In genomic region chr1:3775498-3776230, GRCh38 we compare ENCODE assay signal across 8 cellular contexts. TPM values are rescaled to one million over a fixed set of nuclear protein-coding genes. Genes with fewer than 3 reads are reported as not detected.
DNase-seq lines count a peak whose midpoint lies in the region; ATAC-seq, FAIRE-seq and TF ChIP-seq lines count a peak whose summit lies in the region.

No MANE protein-coding gene starts in this region.

- no peak for TF ChIP-seq POLR2A in A549 (IDR thresholded peaks at IDR 0.05; ENCODE audit: low read length)

- peak; percentile 31; the same call in 2 of the 3 replicates for TF ChIP-seq CTCF in A549 (IDR thresholded peaks at IDR 0.05)
- peak; percentile 65 for TF ChIP-seq CTCF in GM13977 (IDR thresholded peaks at IDR 0.05; ENCODE audit: extremely low read depth, insufficient read depth, missing control alignments)
- no peak for TF ChIP-seq CTCF in endothelial cell (IDR thresholded peaks at IDR 0.05; ENCODE audit: unreplicated experiment)

- no peaks in the 10 kb centered on the region for H3K27me3 Mint-ChIP-seq in activated CD4-positive, alpha-beta T cell treated with anti-CD3 and anti-CD28 coated beads for 36 hours
- H3K27me3 Mint-ChIP-seq in endothelial cell (ENCODE audit: unreplicated experiment) = peaks cover 3% of the 10 kb centered on the region

- CTCF ChIA-PET in A549 (lab: Yijun Ruan, JAX) = interaction anchor here (0.7 to 1.5 kb wide), 6 partner anchors 15 to 28 kb away, joined by 3 to 9 read pairs (median 4); partner anchors contain the start of gene LRRC47
- CTCF ChIA-PET in activated CD4-positive, alpha-beta T cell treated with anti-CD3 and anti-CD28 coated beads for 36 hours (lab: Charles Lee) = interaction anchor here (0.6 to 1.5 kb wide), 4 partner anchors 18 to 26 kb away, joined by 3 to 5 read pairs (median 4); partner anchors contain the start of gene LRRC47

- peak; percentile 25 to 56; a peak in 5 of 6 replicates for ATAC-seq in A549
- peak; percentile 46 for ATAC-seq in activated CD4-positive, alpha-beta T cell treated with anti-CD3 and anti-CD28 coated beads for 36 hours

- H3K4me2 ChIP-seq in A549 = peak overlapping the region; percentile 23; the same call in 1 of the 3 replicates

- H3K4me1 Mint-ChIP-seq in activated CD4-positive, alpha-beta T cell treated with anti-CD3 and anti-CD28 coated beads for 36 hours = peaks cover 8% of the 10 kb centered on the region
- no peaks in the 10 kb centered on the region for H3K4me1 Mint-ChIP-seq in endothelial cell (ENCODE audit: unreplicated experiment)

- POLR2A ChIA-PET in A549 (lab: Yijun Ruan, JAX) = no interaction called here
- POLR2A ChIA-PET in activated CD4-positive, alpha-beta T cell treated with anti-CD3 and anti-CD28 coated beads for 36 hours (lab: Charles Lee) = no interaction called here

- in situ Hi-C loops in GM13977 (cut with MboI; ENCODE audit: low pct_unique_long_range_greater_than_20kb, low sequenced_read_pairs, unreplicated experiment) = no loop called here

- no peak overlapping the region for H3K4me3 Mint-ChIP-seq in activated CD4-positive, alpha-beta T cell treated with anti-CD3 and anti-CD28 coated beads for 36 hours
- no peak overlapping the region for H3K4me3 Mint-ChIP-seq in endothelial cell (ENCODE audit: unreplicated experiment)

- TF ChIP-seq EP300 in A549 (IDR thresholded peaks at IDR 0.05) = no peak

- H3K27ac Mint-ChIP-seq in activated CD4-positive, alpha-beta T cell treated with anti-CD3 and anti-CD28 coated beads for 36 hours = no peak overlapping the region
- no peak overlapping the region for H3K27ac Mint-ChIP-seq in endothelial cell (ENCODE audit: unreplicated experiment)

- no peaks in the 10 kb centered on the region for H3K9me3 Mint-ChIP-seq in activated CD4-positive, alpha-beta T cell treated with anti-CD3 and anti-CD28 coated beads for 36 hours (ENCODE audit: low read depth)
- H3K9me3 Mint-ChIP-seq in endothelial cell (ENCODE audit: unreplicated experiment) = no peaks in the 10 kb centered on the region

- no peaks in the 10 kb centered on the region for H3K9me3 ChIP-seq in A549

- H3K36me3 Mint-ChIP-seq in activated CD4-positive, alpha-beta T cell treated with anti-CD3 and anti-CD28 coated beads for 36 hours (ENCODE audit: low read depth) = peaks cover 9% of the 10 kb centered on the region
- peaks cover 14% of the 10 kb centered on the region for H3K36me3 Mint-ChIP-seq in endothelial cell (ENCODE audit: low read depth, unreplicated experiment)

- WGBS in A549 (ENCODE audit: missing lambda C conversion rate) = 60% methylated on average over 11 of the region's 27 CpGs

- no peak overlapping the region for H3K4me3 ChIP-seq in A549

- FAIRE-seq in A549 (lab: Jason Lieb, UNC) = no peak

- peak in 1 of 2 experiments; percentile 18; a peak in 1 of 5 replicates for TF ChIP-seq RAD21 in A549 (conservative IDR thresholded peaks at IDR 0.05 in 1 of 2, IDR thresholded peaks at IDR 0.05 in 1 of 2)

- DNase-seq in A549 (ENCODE audit: low read depth in 1 of 2, low spot score in 1 of 2) = peak; percentile 59 to 66
- DNase-seq in GM13977 (ENCODE audit: low spot score) = peak; percentile 86
- peak; percentile 52 for DNase-seq in NCI-H2171 (lab: John Stamatoyannopoulos, UW)
- DNase-seq in activated CD4-positive, alpha-beta T cell treated with anti-CD3 and anti-CD28 coated beads for 36 hours = peak; percentile 76
- peak; percentile 31 for DNase-seq in endothelial cell (ENCODE audit: low spot score)
- DNase-seq in myocyte (ENCODE audit: low read depth) = peak; percentile 88
- no peak for DNase-seq in cerebellum (ENCODE audit: low spot score)
- DNase-seq in middle frontal gyrus (ENCODE audit: extremely low spot score, low spot score) = no peak

- intact Hi-C loops in activated CD4-positive, alpha-beta T cell treated with anti-CD3 and anti-CD28 coated beads for 36 hours (cut with DNase I, micrococcal nuclease) = loop anchor here in 1 of 2 experiments (1.0 to 10.0 kb wide), 3 partner anchors 21 to 1131 kb away; partner anchors contain the start of gene LRRC47

- peak overlapping the region in 1 of 2 experiments; percentile 60; a peak in 1 of 6 replicates for H3K27ac ChIP-seq in A549

- H3K4me1 ChIP-seq in A549 = peaks cover 17% of the 10 kb centered on the region

TF ChIP-seq in A549, 52 proteins besides CTCF, POLR2A, EP300 and RAD21 (continues in another document):
- no peak for TF ChIP-seq ZC3H11A (IDR thresholded peaks at IDR 0.05)
- TF ChIP-seq MAX (IDR thresholded peaks at IDR 0.05) = peak; percentile 80
- TF ChIP-seq HES2 (IDR thresholded peaks at IDR 0.05) = no peak
- TF ChIP-seq RNF2 (IDR thresholded peaks at IDR 0.05; ENCODE audit: borderline replicate concordance, low read depth) = no peak
- no peak for TF ChIP-seq REST (IDR thresholded peaks at IDR 0.05)
- TF ChIP-seq CBX8 (IDR thresholded peaks at IDR 0.05) = no peak
- TF ChIP-seq, protein P1, sequence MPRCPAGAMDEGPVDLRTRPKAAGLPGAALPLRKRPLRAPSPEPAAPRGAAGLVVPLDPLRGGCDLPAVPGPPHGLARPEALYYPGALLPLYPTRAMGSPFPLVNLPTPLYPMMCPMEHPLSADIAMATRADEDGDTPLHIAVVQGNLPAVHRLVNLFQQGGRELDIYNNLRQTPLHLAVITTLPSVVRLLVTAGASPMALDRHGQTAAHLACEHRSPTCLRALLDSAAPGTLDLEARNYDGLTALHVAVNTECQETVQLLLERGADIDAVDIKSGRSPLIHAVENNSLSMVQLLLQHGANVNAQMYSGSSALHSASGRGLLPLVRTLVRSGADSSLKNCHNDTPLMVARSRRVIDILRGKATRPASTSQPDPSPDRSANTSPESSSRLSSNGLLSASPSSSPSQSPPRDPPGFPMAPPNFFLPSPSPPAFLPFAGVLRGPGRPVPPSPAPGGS (IDR thresholded peaks at IDR 0.05) = no peak

RNA-seq across cellular contexts. Expression of gene SMIM1, which starts 3.1 kb away (rescaled TPM):
- 0.67 and 0.74 TPM in 2 replicates for polyA plus RNA-seq in A549 (2011; rRNA removed)
- 0.86 and 1.8 TPM in 2 replicates for polyA plus RNA-seq in A549 (2012; cell fraction: cytosol; rRNA removed)
- polyA plus RNA-seq in A549 (2012; cell fraction: nucleus; rRNA removed) = 1.4 TPM in 1 of 2 replicates, not detected in the other
- 0.80 to 1.3 TPM (median 1.1 TPM) in 3 replicates for polyA plus RNA-seq in A549 (2017; fragmentation: RNase III; extraction: RNeasy Plus Mini Kit Qiagen cat#74134 plus additional on column Dnase treatment)
- polyA minus RNA-seq in A549 (2011; rRNA and poly(A)+ RNA removed) = 0.74 and 1.2 TPM in 2 replicates
- 1 to 10 TPM; 3.0 to 4.2 TPM for total RNA-seq in activated CD4-positive, alpha-beta T cell treated with anti-CD3 and anti-CD28 coated beads for 36 hours
- total RNA-seq in endothelial cell (ENCODE audit: unreplicated experiment) = 2.1 TPM
- total RNA-seq in myocyte = not detected in 2 replicates
- not detected for polyA plus RNA-seq in myocyte (2012)
- total RNA-seq in cerebellum = 1.7 TPM

RNA-seq across cellular contexts. Expression of gene LRRC47, which starts 20.6 kb away (rescaled TPM):
- polyA plus RNA-seq in A549 (2011; rRNA removed) = 37.3 and 41.6 TPM in 2 replicates
- 22.0 and 22.2 TPM in 2 replicates for polyA plus RNA-seq in A549 (2012; cell fraction: cytosol; rRNA removed)
- polyA plus RNA-seq in A549 (2012; cell fraction: nucleus; rRNA removed) = 24.9 and 29.3 TPM in 2 replicates
- polyA plus RNA-seq in A549 (2017; fragmentation: RNase III; extraction: RNeasy Plus Mini Kit Qiagen cat#74134 plus additional on column Dnase treatment) = 26.0 to 28.5 TPM (median 26.3 TPM) in 3 replicates
- polyA minus RNA-seq in A549 (2011; rRNA and poly(A)+ RNA removed) = 11.1 and 12.9 TPM in 2 replicates
- 10 to 100 TPM; 34.8 to 38.7 TPM for total RNA-seq in activated CD4-positive, alpha-beta T cell treated with anti-CD3 and anti-CD28 coated beads for 36 hours
- total RNA-seq in endothelial cell (ENCODE audit: unreplicated experiment) = 52.2 TPM
- 57.2 and 63.5 TPM in 2 replicates for total RNA-seq in myocyte
- 41.5 TPM for polyA plus RNA-seq in myocyte (2012)
- 21.0 TPM for total RNA-seq in cerebellum

RNA-seq across cellular contexts. Expression of gene CCDC27, which starts 23.4 kb away (rescaled TPM):
- not detected in 2 replicates for polyA plus RNA-seq in A549 (2011; rRNA removed)
- polyA plus RNA-seq in A549 (2012; cell fraction: cytosol; rRNA removed) = not detected in 2 replicates
- 0.02 TPM in 1 of 2 replicates, not detected in the other for polyA plus RNA-seq in A549 (2012; cell fraction: nucleus; rRNA removed)
- not detected in 3 replicates for polyA plus RNA-seq in A549 (2017; fragmentation: RNase III; extraction: RNeasy Plus Mini Kit Qiagen cat#74134 plus additional on column Dnase treatment)
- not detected in 2 replicates for polyA minus RNA-seq in A549 (2011; rRNA and poly(A)+ RNA removed)
- not detected for total RNA-seq in activated CD4-positive, alpha-beta T cell treated with anti-CD3 and anti-CD28 coated beads for 36 hours
- not detected for total RNA-seq in endothelial cell (ENCODE audit: unreplicated experiment)
- total RNA-seq in myocyte = not detected in 2 replicates
- not detected for polyA plus RNA-seq in myocyte (2012)
- not detected for total RNA-seq in cerebellum

Comparison
In these comparisons a context has a peak if more than half of its experiments do, and no peak if none do; other contexts are left out.
1. DNase-seq: peak in A549 (2 of 2), GM13977 (single experiment), NCI-H2171 (single experiment), activated CD4-positive, alpha-beta T cell treated with anti-CD3 and anti-CD28 coated beads for 36 hours (single experiment), endothelial cell (single experiment) and myocyte (single experiment); none in cerebellum (single experiment) and middle frontal gyrus (single experiment).